ENCODE assay signal across 15 cellular contexts in genomic region chr2:54541995-54542394, GRCh38.
DNase-seq lines count a peak whose midpoint lies in the region; ATAC-seq, FAIRE-seq and TF ChIP-seq lines count a peak whose summit lies in the region.
"Had no signal": no experiment of that assay in that cellular context is flagged by ENCODE, and none has a peak within 500 bp of the region (broad histone marks: within the 10 kb centered on the region; RNA-seq: fewer than 3 reads in every experiment).

No MANE protein-coding gene starts in this region.

- ATAC-seq in GM18867 (IDR thresholded peaks at IDR 0.05; ENCODE audit: unreplicated experiment) (peak; percentile 55), GM21786 (IDR thresholded peaks at IDR 0.05; ENCODE audit: unreplicated experiment) (peak; percentile 41), GM12878 (peak; percentile 35; the same call in 2 of the 3 replicates), left lobe of liver (no peak)
- ATAC-seq: CD8-positive, alpha-beta T cell had no signal

- no peak for TF ChIP-seq POLR2A in GM12878 (IDR thresholded peaks at IDR 0.05; ENCODE audit: low read depth, low read length)

- SMC1A ChIA-PET in GM12878 (lab: Charles Lee; ENCODE audit: uncharacterized antibody, unreplicated experiment), result interaction anchor here (1.0 to 4.9 kb wide), 3 partner anchors 18 to 40 kb away, joined by 3 to 19 read pairs (median 3); no protein-coding TSS in a partner anchor

- in situ Hi-C loops in GM12878 (cut with MboI), result no loop called here

- 52% methylated on average over 4 of the region's 4 CpGs for WGBS in GM12878 (ENCODE audit: insufficient coverage, insufficient replicate concordance, low lambda C conversion rate, missing lambda C conversion rate)

- no peak overlapping the region for H3K27ac ChIP-seq in GM12878 (ENCODE audit: control insufficient read depth, insufficient read depth)
- H3K27ac ChIP-seq: GM23248 had no signal

- intact Hi-C loops in GM12878 (cut with micrococcal nuclease; ENCODE audit: unreplicated experiment), result no loop called here

- RAD21 ChIA-PET in GM12878 (lab: Charles Lee; ENCODE audit: unreplicated experiment), result no interaction called here

- POLR2A ChIA-PET in GM12878 (lab: Charles Lee), result interaction anchor here (0.6 to 1.5 kb wide), 2 partner anchors 16 to 53 kb away, joined by 5 to 9 read pairs; no protein-coding TSS in a partner anchor

- no peak for TF ChIP-seq RAD21 in GM12878 (IDR thresholded peaks at IDR 0.05; ENCODE audit: insufficient read depth, low read depth, low read length)

- no peaks in the 10 kb centered on the region for H3K9me3 ChIP-seq in GM12878 (replicated peaks; ENCODE audit: control insufficient read depth, insufficient read depth, low read length)
- H3K9me3 ChIP-seq: Caco-2 had no signal

- no peak for FAIRE-seq in GM12878 (lab: Jason Lieb, UNC)
- FAIRE-seq: GM18507 had no signal

- no peaks in the 10 kb centered on the region for H3K36me3 ChIP-seq in GM12878 (ENCODE audit: control insufficient read depth in 2 of 2, insufficient read depth in 2 of 2, low read length in 1 of 2)

- no peaks in the 10 kb centered on the region for H3K4me1 ChIP-seq in GM12878 (ENCODE audit: control insufficient read depth, insufficient read depth, low read length)

- H2AFZ ChIP-seq in GM12878 (ENCODE audit: control insufficient read depth, low read depth, low read length), result no peak overlapping the region
- H2AFZ ChIP-seq: GM23248 had no signal

- no peak for TF ChIP-seq EP300 in GM12878 (IDR thresholded peaks at IDR 0.05; ENCODE audit: borderline replicate concordance in 1 of 2, control insufficient read depth in 1 of 2, low read depth in 2 of 2, low read length in 2 of 2)

- H3K79me2 ChIP-seq in GM12878 (ENCODE audit: control insufficient read depth, insufficient read depth, low read length), result no peaks in the 10 kb centered on the region

- DNase-seq in GM12878 (ENCODE audit: low read depth, low spot score), result no peak
- no peak for DNase-seq in central memory CD4-positive, alpha-beta T cell
- no peak for DNase-seq in COR-L47 (lab: John Stamatoyannopoulos, UW)
- DNase-seq in NCI-H1930 (lab: John Stamatoyannopoulos, UW), result no peak
- no peak for DNase-seq in left lobe of liver (ENCODE audit: low spot score)
- DNase-seq: Caco-2; CD8-positive, alpha-beta T cell; DMS53; GF-D8; GM23248; H7; KG1 had no signal

- no peaks in the 10 kb centered on the region for H4K20me1 ChIP-seq in GM12878 (ENCODE audit: control insufficient read depth, insufficient read depth)

- no peaks in the 10 kb centered on the region for H3K27me3 ChIP-seq in GM12878 (replicated peaks in 1 of 2; ENCODE audit: control insufficient read depth in 2 of 2, insufficient read depth in 2 of 2, low read length in 1 of 2)

- no peak overlapping the region for H3K4me2 ChIP-seq in GM12878 (ENCODE audit: control insufficient read depth, insufficient read depth)

- no peak overlapping the region for H3K9ac ChIP-seq in GM12878 (ENCODE audit: control insufficient read depth, insufficient read depth, low read length)
- H3K9ac ChIP-seq: GM23248 had no signal

- no TSS peak for BruUV-seq in GM12878 (replicated peaks; lab: Mats Ljungman, UMichigan)

- no peak for TF ChIP-seq CTCF in GM12878 (IDR thresholded peaks at IDR 0.05 in 2 of 3, conservative IDR thresholded peaks at IDR 0.05 in 1 of 3; ENCODE audit: control insufficient read depth in 2 of 3, extremely low read depth in 1 of 3, insufficient read depth in 1 of 3, low read depth in 3 of 3, low read length in 3 of 3)

- no peak overlapping the region for H3K4me3 ChIP-seq in GM12878
- H3K4me3 ChIP-seq: GM23248 had no signal

- CTCF ChIA-PET in GM12878 (lab: Yijun Ruan, JAX), result interaction anchor here (1.5 kb wide), 1 partner anchor 163 kb away, joined by 5 read pairs; no protein-coding TSS in a partner anchor

TF ChIP-seq in GM12878, 131 proteins besides CTCF, POLR2A, EP300 and RAD21:
- no peak for TF ChIP-seq NBN (IDR thresholded peaks at IDR 0.05)
- TF ChIP-seq ETV6 (conservative IDR thresholded peaks at IDR 0.05 in 1 of 2, IDR thresholded peaks at IDR 0.05 in 1 of 2; ENCODE audit: borderline replicate concordance in 1 of 2, low read depth in 1 of 2), result no peak
- peak; percentile 95 for TF ChIP-seq ZNF24 (IDR thresholded peaks at IDR 0.05)
- no peak for TF ChIP-seq MAX (IDR thresholded peaks at IDR 0.05; ENCODE audit: low read depth, low read length)
